In the genomic region with DNA sequence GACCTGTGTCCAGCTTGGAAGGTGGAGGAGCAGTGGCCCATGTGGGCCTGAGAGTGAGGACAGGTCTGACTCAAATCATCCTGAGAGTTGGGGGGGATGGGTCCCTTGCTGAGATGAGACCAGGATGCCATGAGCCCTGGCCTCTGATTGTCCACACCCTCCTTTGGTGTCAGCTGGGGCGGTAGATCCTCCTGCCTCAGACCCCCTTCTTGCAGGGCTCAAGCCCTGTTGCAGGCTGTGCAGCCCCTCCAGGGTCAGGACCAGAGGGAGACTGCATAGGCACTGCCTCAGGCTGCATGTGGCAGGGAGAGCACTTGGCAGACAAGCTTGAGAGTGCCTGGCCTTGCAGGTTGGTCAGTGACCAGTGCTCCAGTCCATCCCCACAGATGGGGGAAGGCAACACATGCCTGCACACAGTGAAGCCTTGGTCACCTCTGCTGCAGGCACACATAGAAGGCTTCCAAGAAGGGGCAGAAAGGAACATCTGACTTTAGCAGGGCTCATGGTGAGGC, we compare ENCODE assay signal across 21 cellular contexts.
"Had no signal": no experiment of that assay in that cellular context is flagged by ENCODE, and none has a peak within 500 bp of the region (broad histone marks: within the 10 kb centered on the region; RNA-seq: fewer than 3 reads in every experiment).

No MANE protein-coding gene starts in this region.

- H3K4me2 ChIP-seq: neural progenitor cell had no signal

- H3K9me3 ChIP-seq: gastrocnemius medialis, psoas muscle had no signal

- ATAC-seq: effector memory CD8-positive, alpha-beta T cell; gastrocnemius medialis; left cardiac atrium; naive thymus-derived CD8-positive, alpha-beta T cell; psoas muscle had no signal

- H3K79me2 ChIP-seq: parathyroid adenoma had no signal

- H3K9ac ChIP-seq: neural progenitor cell, parathyroid adenoma had no signal

- H2AFZ ChIP-seq: neural progenitor cell, parathyroid adenoma had no signal

- H3K27ac ChIP-seq: epithelial cell of prostate, esophagus muscularis mucosa, gastrocnemius medialis, left ventricle myocardium inferior, neural progenitor cell, parathyroid adenoma, psoas muscle, sigmoid colon, skin epidermis, stomach, thoracic aorta, transverse colon had no signal

- H3K4me3 ChIP-seq: esophagus muscularis mucosa, gastrocnemius medialis, left ventricle myocardium inferior, neural progenitor cell, psoas muscle, sigmoid colon, skin epidermis, stomach, thoracic aorta, transverse colon had no signal

- H3K27me3 ChIP-seq: neural progenitor cell, transverse colon had no signal

- H3K4me1 ChIP-seq: esophagus muscularis mucosa, gastrocnemius medialis, left ventricle myocardium inferior, neural progenitor cell, parathyroid adenoma, psoas muscle, sigmoid colon, stomach, transverse colon had no signal

- H3K36me3 ChIP-seq: esophagus muscularis mucosa, gastrocnemius medialis, left ventricle myocardium inferior, neural progenitor cell, sigmoid colon, stomach, thoracic aorta, transverse colon had no signal

- DNase-seq: effector memory CD8-positive, alpha-beta T cell; gastrocnemius medialis; immature natural killer cell; left ventricle myocardium inferior; occipital lobe; retina; sigmoid colon; stimulated activated CD4-positive, alpha-beta T cell treated with anti-CD3 and anti-CD28 coated beads, Interleukin-12 subunit alpha, Interleukin-12 subunit beta, amount 100 ng/mL, for 4 hours; stimulated activated naive CD4-positive, alpha-beta T cell; stomach; substantia nigra; transverse colon had no signal
